In genomic region chr13:36059366-36059765, GRCh38 we compare ENCODE assay signal across 11 cellular contexts.
"Had no signal": no experiment of that assay in that cellular context is flagged by ENCODE, and none has a peak within 500 bp of the region (broad histone marks: within the 10 kb centered on the region; RNA-seq: fewer than 3 reads in every experiment).

No MANE protein-coding gene starts in this region.

- H3K4me1 Mint-ChIP-seq: activated T-helper 17 cell treated with anti-CD3 and anti-CD28 coated beads, Interleukin-2, amount 50 U/mL, for 72 hours had no signal

- H3K36me3 Mint-ChIP-seq: natural killer cell treated with Interleukin-12 subunit alpha and Interleukin-12 subunit beta and Interleukin-15 and Interleukin-18, amount 100 ng/mL, for 72 hours had no signal

- H3K9me3 Mint-ChIP-seq: activated naive CD4-positive, alpha-beta T cell treated with anti-CD3 and anti-CD28 coated beads for 36 hours; T-helper 1 cell treated with Interleukin-12 subunit alpha and Interleukin-12 subunit beta and Interleukin-4 antibody, amounts not matched to agents 30 μg/mL and 1 μg/mL, for 36 hours had no signal

- H3K4me3 Mint-ChIP-seq: activated naive CD4-positive, alpha-beta T cell treated with anti-CD3 and anti-CD28 coated beads for 36 hours; activated T-helper 17 cell treated with anti-CD3 and anti-CD28 coated beads, Interleukin-2, amount 50 U/mL, for 72 hours; effector memory CD8-positive, alpha-beta T cell; natural killer cell treated with Interleukin-12 subunit alpha and Interleukin-12 subunit beta and Interleukin-15 and Interleukin-18, amount 100 ng/mL, for 72 hours; T-helper 1 cell treated with Interleukin-12 subunit alpha and Interleukin-12 subunit beta and Interleukin-4 antibody, amounts not matched to agents 30 μg/mL and 1 μg/mL, for 36 hours; WTC11 had no signal

- DNase-seq: activated CD4-positive, alpha-beta T cell treated with anti-CD3 and anti-CD28 coated beads, Interleukin-2, amount 50 U/mL, for 1 hour; activated naive CD4-positive, alpha-beta T cell treated with anti-CD3 and anti-CD28 coated beads for 36 hours; activated T-cell treated with anti-CD3 and anti-CD28 coated beads for 4 hours; adrenal gland; effector memory CD8-positive, alpha-beta T cell; stimulated activated CD4-positive, alpha-beta T cell treated with anti-CD3 and anti-CD28 coated beads, Interleukin-4, amount 100 ng/mL, for 4 hours; uterus had no signal

- H3K27ac Mint-ChIP-seq: activated naive CD4-positive, alpha-beta T cell treated with anti-CD3 and anti-CD28 coated beads for 36 hours; activated T-helper 17 cell treated with anti-CD3 and anti-CD28 coated beads, Interleukin-2, amount 50 U/mL, for 72 hours; effector memory CD8-positive, alpha-beta T cell; natural killer cell treated with Interleukin-12 subunit alpha and Interleukin-12 subunit beta and Interleukin-15 and Interleukin-18, amount 100 ng/mL, for 72 hours; T-helper 1 cell treated with Interleukin-12 subunit alpha and Interleukin-12 subunit beta and Interleukin-4 antibody, amounts not matched to agents 30 μg/mL and 1 μg/mL, for 36 hours; WTC11 had no signal

- H3K27me3 Mint-ChIP-seq: activated T-helper 17 cell treated with anti-CD3 and anti-CD28 coated beads, Interleukin-2, amount 50 U/mL, for 72 hours; effector memory CD8-positive, alpha-beta T cell; natural killer cell treated with Interleukin-12 subunit alpha and Interleukin-12 subunit beta and Interleukin-15 and Interleukin-18, amount 100 ng/mL, for 72 hours had no signal
